In the genomic region with DNA sequence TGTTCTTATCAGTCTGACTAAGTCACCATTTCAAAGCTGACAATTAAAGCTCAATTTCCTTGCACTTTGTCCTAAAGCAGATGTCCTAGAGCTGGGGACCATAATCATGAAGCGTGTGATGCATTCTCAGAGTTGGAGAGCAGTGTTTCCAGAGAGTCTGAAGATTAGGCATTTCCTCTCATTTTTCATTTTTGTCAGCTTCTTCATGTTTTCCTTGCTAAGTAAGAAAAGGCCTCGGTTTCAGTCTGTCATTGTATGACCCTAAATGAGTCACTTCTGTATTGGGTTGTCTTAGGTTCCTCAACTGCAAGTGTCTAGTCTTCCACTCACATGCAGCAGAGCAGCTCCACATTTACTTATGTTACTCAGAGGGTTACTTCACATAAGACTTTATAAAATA, we compare ENCODE assay signal across 9 cellular contexts.
A peak's percentile ranks its signal among the peaks of the same experiment; 100 is the strongest.
DNase-seq lines count a peak whose midpoint lies in the region; ATAC-seq and TF ChIP-seq lines count a peak whose summit lies in the region.
"Had no signal": no experiment of that assay in that cellular context is flagged by ENCODE, and none has a peak within 500 bp of the region (broad histone marks: within the 10 kb centered on the region; RNA-seq: fewer than 3 reads in every experiment).

No MANE protein-coding gene starts in this region.

- H3K36me3 ChIP-seq in adrenal gland (replicated peaks in 1 of 2): no peaks in the 10 kb centered on the region

- H3K27ac ChIP-seq in adrenal gland: peak overlapping the region in 4 of 5 donors; percentile 3 to 72 (median 20)

- TF ChIP-seq CTCF in adrenal gland (IDR thresholded peaks at IDR 0.05): no peak

- peak; percentile 66 for ATAC-seq in GM19351 (IDR thresholded peaks at IDR 0.05; ENCODE audit: unreplicated experiment)
- ATAC-seq in HG03354 (IDR thresholded peaks at IDR 0.05; ENCODE audit: poor library complexity, severe bottlenecking, unreplicated experiment): peak; percentile 54
- ATAC-seq: GM12878, sciatic nerve had no signal

- TF ChIP-seq POLR2A in adrenal gland (IDR thresholded peaks at IDR 0.05): no peak

- no peaks in the 10 kb centered on the region for H3K27me3 ChIP-seq in adrenal gland

- H3K9me3 ChIP-seq in adrenal gland (replicated peaks in 1 of 3): no peaks in the 10 kb centered on the region

- intact Hi-C loops in adrenal gland (cut with DNase I): no loop called here

- 35 to 46% (median 39%) methylated on average over 2 of the region's 2 CpGs for WGBS in adrenal gland, 4 donors

- H3K4me1 ChIP-seq in adrenal gland (replicated peaks in 1 of 2): peaks cover 8 to 16% of the 10 kb centered on the region in 2 donors

- H3K4me3 ChIP-seq in adrenal gland: no peak overlapping the region
- H3K4me3 ChIP-seq: GM12878 had no signal

- DNase-seq in adrenal gland (peak in 1 of 7 donors; percentile 23), pulmonary artery endothelial cell (ENCODE audit: low read depth, low spot score) (peak; percentile 39), GM19240 (ENCODE audit: insufficient read length, low spot score) (no peak), NCI-H1092 (lab: John Stamatoyannopoulos, UW) (no peak), HPDE6-E6E7 (ENCODE audit: extremely low spot score) (no peak)
